In genomic region chr17:61239953-61240352, GRCh38 we compare ENCODE assay signal across 22 cellular contexts.
"Had no signal": no experiment of that assay in that cellular context is flagged by ENCODE, and none has a peak within 500 bp of the region (broad histone marks: within the 10 kb centered on the region; RNA-seq: fewer than 3 reads in every experiment).

No MANE protein-coding gene starts in this region.

- H3K4me1 ChIP-seq: breast epithelium, colonic mucosa had no signal

- H3K36me3 ChIP-seq: breast epithelium, colonic mucosa, esophagus muscularis mucosa, left lung, stomach, suprapubic skin, tibial nerve, WERI-Rb-1 had no signal

- H3K9me3 Mint-ChIP-seq: immature natural killer cell had no signal

- H3K4me3 Mint-ChIP-seq: immature natural killer cell had no signal

- H3K27ac Mint-ChIP-seq: immature natural killer cell had no signal

- H3K4me3 ChIP-seq: breast epithelium, colonic mucosa, dorsolateral prefrontal cortex, esophagus muscularis mucosa, hepatocyte, left lung, stomach, suprapubic skin, tibial nerve had no signal

- H3K27ac ChIP-seq: breast epithelium, colonic mucosa, dorsolateral prefrontal cortex, hepatocyte, left lung, parathyroid adenoma, stomach, suprapubic skin, tibial nerve, WERI-Rb-1 had no signal

- H3K4me1 Mint-ChIP-seq: immature natural killer cell had no signal

- H3K27me3 ChIP-seq: breast epithelium, colonic mucosa, dorsolateral prefrontal cortex, esophagus muscularis mucosa, hepatocyte, left lung, stomach, suprapubic skin, tibial nerve had no signal

- DNase-seq: activated CD4-positive, CD25-positive, alpha-beta regulatory T cell treated with anti-CD3 and anti-CD28 coated beads, Interleukin-2, amount 50 U/mL, for 72 hours; activated effector memory CD4-positive, alpha-beta T cell treated with Interleukin-2 at 50 U/mL for 16 hours; activated naive CD4-positive, alpha-beta T cell treated with anti-CD3 and anti-CD28 coated beads, Interleukin-2, amount 50 U/mL, for 16 hours; colonic mucosa; dorsolateral prefrontal cortex; glutamatergic neuron; immature natural killer cell; left lung; mammary epithelial cell; nucleus accumbens; right cardiac atrium; SK-N-SH; stimulated activated CD4-positive, alpha-beta T cell treated with anti-CD3 and anti-CD28 coated beads, Interleukin-12 subunit alpha, Interleukin-12 subunit beta, amount 100 ng/mL, for 4 hours; stimulated activated CD4-positive, alpha-beta T cell treated with anti-CD3 and anti-CD28 coated beads, Interleukin-4, amount 100 ng/mL, for 4 hours; stomach; WERI-Rb-1 had no signal

- H3K9me3 ChIP-seq: breast epithelium, colonic mucosa, esophagus muscularis mucosa, left lung, SK-N-SH, suprapubic skin, tibial nerve had no signal
